ENCODE assay signal across 16 cellular contexts in genomic region chr22:28903080-28903479, GRCh38. TPM values are rescaled to one million over a fixed set of nuclear protein-coding genes. Genes with fewer than 3 reads are reported as not detected.
A peak's percentile ranks its signal among the peaks of the same experiment; 100 is the strongest.
DNase-seq lines count a peak whose midpoint lies in the region; ATAC-seq and TF ChIP-seq lines count a peak whose summit lies in the region.
"Had no signal": no experiment of that assay in that cellular context is flagged by ENCODE, and none has a peak within 500 bp of the region (broad histone marks: within the 10 kb centered on the region; RNA-seq: fewer than 3 reads in every experiment).

No MANE protein-coding gene starts in this region.

- H4K91ac ChIP-seq in mesenchymal stem cell (ENCODE audit: low read length) = no peak overlapping the region

- no peaks in the 10 kb centered on the region for H3K36me3 Mint-ChIP-seq in activated CD4-positive, alpha-beta T cell treated with anti-CD3 and anti-CD28 coated beads, Interleukin-2, amount 10 ng/mL, durations not matched to agents 7 days and 5 days (ENCODE audit: low read depth)
- H3K36me3 Mint-ChIP-seq: memory B cell had no signal

- peak; percentile 65 for ATAC-seq in Right ventricle myocardium superior (ENCODE audit: poor library complexity)
- ATAC-seq: GM12878, K562, Panc1 had no signal

- no peak overlapping the region for H2BK15ac ChIP-seq in mesenchymal stem cell (ENCODE audit: low read depth, poor library complexity, severe bottlenecking)

- H3K23ac ChIP-seq in mesenchymal stem cell (ENCODE audit: low read length in 2 of 2) = no peak overlapping the region

- H2AFZ ChIP-seq in mesenchymal stem cell (ENCODE audit: low read depth, low read length) = no peak overlapping the region

- peaks cover 35% of the 10 kb centered on the region for H3K79me1 ChIP-seq in mesenchymal stem cell (replicated peaks; ENCODE audit: low read length, poor library complexity, severe bottlenecking)

- TF ChIP-seq POLR2A in adrenal gland (IDR thresholded peaks at IDR 0.05) = no peak
- no peak for TF ChIP-seq POLR2A in testis (IDR thresholded peaks at IDR 0.05)

- peaks cover 39 to 53% of the 10 kb centered on the region in 2 donors for H3K4me1 ChIP-seq in adrenal gland (replicated peaks in 1 of 2)
- peaks cover 27% of the 10 kb centered on the region for H3K4me1 ChIP-seq in mesenchymal stem cell (ENCODE audit: control insufficient read depth, insufficient read depth, low read depth, low read length)
- H3K4me1 ChIP-seq in testis = peaks cover 55% of the 10 kb centered on the region

- H3K27me3 Mint-ChIP-seq in activated CD4-positive, alpha-beta T cell treated with anti-CD3 and anti-CD28 coated beads, Interleukin-2, amount 10 ng/mL, durations not matched to agents 7 days and 5 days = peaks cover 47% of the 10 kb centered on the region

- WGBS in adrenal gland, 4 donors = 58 to 73% (median 62%) methylated on average over 8 to 11 of the region's 11 CpGs
- 90% methylated on average over 10 of the region's 11 CpGs for WGBS in mesenchymal stem cell
- 46 to 50% methylated on average over 11 of the region's 11 CpGs for WGBS in testis, 2 donors

- no peak overlapping the region for H2BK120ac ChIP-seq in mesenchymal stem cell (ENCODE audit: low read depth, low read length)

- CTCF ChIA-PET in activated CD4-positive, alpha-beta T cell treated with anti-CD3 and anti-CD28 coated beads, Interleukin-2, amount 10 ng/mL, durations not matched to agents 7 days and 5 days (lab: Charles Lee) = no interaction called here

- H3K18ac ChIP-seq in mesenchymal stem cell (ENCODE audit: low read depth in 1 of 2, low read length in 2 of 2) = no peak overlapping the region

- H3K4me2 ChIP-seq in mesenchymal stem cell (ENCODE audit: low read length, poor library complexity, severe bottlenecking) = no peak overlapping the region

- H3K4me3 ChIP-seq in adrenal gland = no peak overlapping the region
- H3K4me3 ChIP-seq in mesenchymal stem cell (ENCODE audit: insufficient read depth in 1 of 2, low read depth in 1 of 2, low read length in 2 of 2) = peak overlapping the region in 1 of 2 experiments; percentile 16
- H3K4me3 ChIP-seq in testis = no peak overlapping the region
- H3K4me3 ChIP-seq: GM12878, K562 had no signal

- POLR2A ChIA-PET in activated CD4-positive, alpha-beta T cell treated with anti-CD3 and anti-CD28 coated beads, Interleukin-2, amount 10 ng/mL, durations not matched to agents 7 days and 5 days (lab: Charles Lee) = no interaction called here

- no peak overlapping the region for H4K8ac ChIP-seq in mesenchymal stem cell (ENCODE audit: low read length)

- peak overlapping the region; percentile 38 to 83 (median 66) for H3K27ac ChIP-seq in adrenal gland
- no peak overlapping the region for H3K27ac ChIP-seq in mesenchymal stem cell (ENCODE audit: low read length, poor library complexity, severe bottlenecking)
- H3K27ac ChIP-seq in testis = peak overlapping the region; percentile 63 to 79

- H3K27me3 ChIP-seq in adrenal gland (no peaks in the 10 kb centered on the region), mesenchymal stem cell (ENCODE audit: control insufficient read depth in 1 of 2, insufficient read depth in 1 of 2, low read length in 2 of 2) (no peaks in the 10 kb centered on the region), testis (no peaks in the 10 kb centered on the region)

- no peak overlapping the region for H3K4ac ChIP-seq in mesenchymal stem cell (ENCODE audit: low read depth in 1 of 2, low read length in 2 of 2)

- H3K9me3 ChIP-seq in adrenal gland (replicated peaks in 1 of 3) (no peaks in the 10 kb centered on the region), mesenchymal stem cell (ENCODE audit: control insufficient read depth, low read length) (no peaks in the 10 kb centered on the region), testis (no peaks in the 10 kb centered on the region)

- no peak overlapping the region for H3K14ac ChIP-seq in mesenchymal stem cell (ENCODE audit: low read length in 2 of 2)

- DNase-seq in adrenal gland (peak in 2 of 7 donors; percentile 17 to 34), Right ventricle myocardium superior (peak; percentile 61), mesenchymal stem cell (no peak), testis (peak; percentile 69), HK-2 (ENCODE audit: unreplicated experiment) (no peak), LoVo (ENCODE audit: low spot score) (no peak)
- DNase-seq in activated CD4-positive, alpha-beta T cell treated with anti-CD3 and anti-CD28 coated beads, Interleukin-2, amount 10 ng/mL, durations not matched to agents 7 days and 5 days = no peak
- no peak for DNase-seq in stimulated activated CD4-positive, alpha-beta T cell treated with anti-CD3 and anti-CD28 coated beads, Interleukin-4, amount 100 ng/mL, for 24 hours
- DNase-seq: activated CD4-positive, alpha-beta T cell treated with anti-CD3 and anti-CD28 coated beads for 1 hour; amniotic stem cell; NCI-H510A; stimulated activated CD4-positive, alpha-beta T cell treated with anti-CD3 and anti-CD28 coated beads, Interleukin-2, amount 100 ng/mL, for 24 hours had no signal

- H3K27ac Mint-ChIP-seq in activated CD4-positive, alpha-beta T cell treated with anti-CD3 and anti-CD28 coated beads, Interleukin-2, amount 10 ng/mL, durations not matched to agents 7 days and 5 days = no peak overlapping the region
- H3K27ac Mint-ChIP-seq: memory B cell had no signal

- peak overlapping the region; percentile 55 for H3K9ac ChIP-seq in mesenchymal stem cell (ENCODE audit: low read length)

- H2BK12ac ChIP-seq in mesenchymal stem cell (ENCODE audit: low read length in 2 of 2) = no peak overlapping the region

- peaks cover 27% of the 10 kb centered on the region for H3K4me1 Mint-ChIP-seq in activated CD4-positive, alpha-beta T cell treated with anti-CD3 and anti-CD28 coated beads, Interleukin-2, amount 10 ng/mL, durations not matched to agents 7 days and 5 days

- no peak overlapping the region for H3K4me3 Mint-ChIP-seq in activated CD4-positive, alpha-beta T cell treated with anti-CD3 and anti-CD28 coated beads, Interleukin-2, amount 10 ng/mL, durations not matched to agents 7 days and 5 days
- H3K4me3 Mint-ChIP-seq: memory B cell had no signal

- no peak overlapping the region for H2BK5ac ChIP-seq in mesenchymal stem cell (ENCODE audit: low read depth, low read length, poor library complexity, severe bottlenecking)

- H2AK5ac ChIP-seq in mesenchymal stem cell (ENCODE audit: low read length, severe bottlenecking) = no peak overlapping the region

- intact Hi-C loops in adrenal gland (cut with DNase I) (no loop called here), Right ventricle myocardium superior (cut with DNase I) (no loop called here), testis (cut with DNase I; ENCODE audit: low total_unique reads) (no loop called here)

- no peaks in the 10 kb centered on the region for H3K9me3 Mint-ChIP-seq in activated CD4-positive, alpha-beta T cell treated with anti-CD3 and anti-CD28 coated beads, Interleukin-2, amount 10 ng/mL, durations not matched to agents 7 days and 5 days
- H3K9me3 Mint-ChIP-seq: memory B cell had no signal

- TF ChIP-seq CTCF in adrenal gland (IDR thresholded peaks at IDR 0.05) (no peak), testis (IDR thresholded peaks at IDR 0.05) (no peak)

- H3K36me3 ChIP-seq in adrenal gland (replicated peaks in 1 of 2) (no peaks in the 10 kb centered on the region), mesenchymal stem cell (ENCODE audit: control insufficient read depth in 1 of 2, insufficient read depth in 2 of 2, low read depth in 1 of 2, low read length in 2 of 2) (no peaks in the 10 kb centered on the region), testis (ENCODE audit: low read depth, missing control alignments) (no peaks in the 10 kb centered on the region)

RNA-seq across cellular contexts. Expression of gene ZNRF3, which starts 19.7 kb away (rescaled TPM):
- total RNA-seq in adrenal gland (10 to 100 TPM; 15.1 to 40.9 (median 23.9) TPM), Right ventricle myocardium superior (5.0 TPM), testis (10 to 100 TPM; 32.2 to 44.5 TPM)
- polyA plus RNA-seq in adrenal gland (1 to 10 TPM; 3.1 to 8.7 (median 5.1) TPM), testis (ENCODE audit: insufficient read depth, low read depth, low replicate concordance) (13.9 TPM)
- 1.8 TPM for polyA plus RNA-seq in mesenchymal stem cell (2013, experiment 1 of 2)
- 2.0 TPM for polyA plus RNA-seq in mesenchymal stem cell (2013, experiment 2 of 2)
- total RNA-seq in activated CD4-positive, alpha-beta T cell treated with anti-CD3 and anti-CD28 coated beads, Interleukin-2, amount 10 ng/mL, durations not matched to agents 7 days and 5 days = under 1 TPM; 0.58 to 0.72 TPM

Comparison
In these comparisons a context has a peak if more than half of its experiments do, and no peak if none do; other contexts are left out.
1. DNase-seq: peak in Right ventricle myocardium superior (single experiment) and testis (single experiment); none in mesenchymal stem cell (single experiment), HK-2 (single experiment), LoVo (single experiment), activated CD4-positive, alpha-beta T cell treated with anti-CD3 and anti-CD28 coated beads, Interleukin-2, amount 10 ng/mL, durations not matched to agents 7 days and 5 days (single experiment) and stimulated activated CD4-positive, alpha-beta T cell treated with anti-CD3 and anti-CD28 coated beads, Interleukin-4, amount 100 ng/mL, for 24 hours (single experiment).